ENCODE assay signal across 27 cellular contexts in genomic region chr9:90967171-90967570, GRCh38.
DNase-seq lines count a peak whose midpoint lies in the region; FAIRE-seq and TF ChIP-seq lines count a peak whose summit lies in the region.
"Had no signal": no experiment of that assay in that cellular context is flagged by ENCODE, and none has a peak within 500 bp of the region (broad histone marks: within the 10 kb centered on the region; RNA-seq: fewer than 3 reads in every experiment).

No MANE protein-coding gene starts in this region.

- H3K18ac ChIP-seq in H1 (ENCODE audit: extremely low read depth, low read length), result peak overlapping the region; percentile 34; the same call in 1 of the 2 replicates

- no peak overlapping the region for H3K4me3 Mint-ChIP-seq in neural crest cell
- H3K4me3 Mint-ChIP-seq: CD4-positive, alpha-beta memory T cell; natural killer cell; T-helper 17 cell had no signal

- H3K4me1 Mint-ChIP-seq in neural crest cell, result peaks cover 33% of the 10 kb centered on the region

- H3K4me2 ChIP-seq in H1 (ENCODE audit: insufficient read depth in 1 of 2, low read depth in 2 of 2, low read length in 2 of 2), result peak overlapping the region; percentile 4 to 12; a peak in 1 of 4 replicates

- no peaks in the 10 kb centered on the region for H3K79me2 ChIP-seq in H1 (ENCODE audit: control insufficient read depth in 1 of 2, insufficient read depth in 2 of 2, low read length in 2 of 2)
- H3K79me2 ChIP-seq: parathyroid adenoma had no signal

- intact Hi-C loops in ascending aorta (cut with DNase I), result loop anchor here (10.0 kb wide), 1 partner anchor 962 kb away; no protein-coding TSS in a partner anchor

- H3K4ac ChIP-seq in H1 (replicated peaks; ENCODE audit: insufficient read length, low read depth, low read length), result no peak overlapping the region

- H3K27ac ChIP-seq in HUES48 (ENCODE audit: low read depth, low read length) (peak overlapping the region; percentile 47), H1 (ENCODE audit: low read depth, low read length) (no peak overlapping the region), ascending aorta (peak overlapping the region in 1 of 2 donors; percentile 93)
- H3K27ac ChIP-seq: cardiac muscle cell, dorsolateral prefrontal cortex, left lung, parathyroid adenoma, SK-N-MC, stomach, upper lobe of left lung, VCaP had no signal

- POLR2A ChIA-PET in H1 (lab: Charles Lee; ENCODE audit: partially characterized antibody), result no interaction called here

- H4K20me1 ChIP-seq in H1 (replicated peaks in 1 of 2; ENCODE audit: control insufficient read depth in 1 of 2, insufficient read depth in 2 of 2, low read length in 2 of 2), result no peaks in the 10 kb centered on the region

- H3K56ac ChIP-seq in H1 (replicated peaks; ENCODE audit: insufficient read length, low read depth, low read length), result no peak overlapping the region

- no peaks in the 10 kb centered on the region for H3K79me1 ChIP-seq in H1 (ENCODE audit: low read depth, low read length)

- H3K9me3 Mint-ChIP-seq in neural crest cell, result no peaks in the 10 kb centered on the region
- H3K9me3 Mint-ChIP-seq: natural killer cell had no signal

- no peak overlapping the region for H4K91ac ChIP-seq in H1 (replicated peaks; ENCODE audit: insufficient read length, low read length)

- no peak for TF ChIP-seq POLR2A in H1 (IDR thresholded peaks at IDR 0.05; ENCODE audit: control extremely low read depth in 1 of 2, low read depth in 2 of 2, low read length in 2 of 2)

- H2BK120ac ChIP-seq in H1 (replicated peaks; ENCODE audit: low read depth, low read length), result no peak overlapping the region

- no peak overlapping the region for H3K23ac ChIP-seq in H1 (ENCODE audit: insufficient read length)

- WGBS in H1 (ENCODE audit: extremely low coverage in 1 of 2, insufficient coverage in 1 of 2, insufficient read length in 1 of 2, insufficient replicate concordance in 2 of 2, low coverage in 1 of 2, low lambda C conversion rate in 2 of 2, missing lambda C conversion rate in 1 of 2), 2 experiments, result 57% methylated on average over 7 of the region's 8 CpGs; no CpG with 5 or more reads in 1 of the 2 experiments

- H2BK15ac ChIP-seq in H1 (ENCODE audit: low read length), result no peak overlapping the region

- H2AK5ac ChIP-seq in H1 (ENCODE audit: low read depth, low read length), result no peak overlapping the region

- H3K27ac Mint-ChIP-seq in neural crest cell (ENCODE audit: unreplicated experiment), result peak overlapping the region; percentile 52
- H3K27ac Mint-ChIP-seq: CD4-positive, alpha-beta memory T cell; natural killer cell; T-helper 17 cell had no signal

- H2BK20ac ChIP-seq in H1 (ENCODE audit: low read length), result no peak overlapping the region

- H3K9me3 ChIP-seq in HUES48 (ENCODE audit: control insufficient read depth, insufficient read depth, low read length), result no peaks in the 10 kb centered on the region
- H3K9me3 ChIP-seq in H1 (ENCODE audit: insufficient read depth in 2 of 2, low read depth in 1 of 2, low read length in 1 of 2), result no peaks in the 10 kb centered on the region
- no peaks in the 10 kb centered on the region for H3K9me3 ChIP-seq in ascending aorta
- H3K9me3 ChIP-seq: left lung, stomach, upper lobe of left lung had no signal

- no peak for FAIRE-seq in H1 (lab: Jason Lieb, UNC)

- TF ChIP-seq EP300 in H1 (IDR thresholded peaks at IDR 0.05; ENCODE audit: borderline replicate concordance in 1 of 2, low read depth in 2 of 2, low read length in 2 of 2), result no peak

- H3K14ac ChIP-seq in H1 (ENCODE audit: insufficient read length), result no peak overlapping the region

- no peak overlapping the region for H2AFZ ChIP-seq in H1 (ENCODE audit: low read length)
- H2AFZ ChIP-seq: parathyroid adenoma had no signal

- no peak overlapping the region for H2BK5ac ChIP-seq in H1 (ENCODE audit: low read depth, low read length)

- H3K4me1 ChIP-seq in HUES48 (ENCODE audit: control insufficient read depth, insufficient read depth, low read length), result peaks cover 36% of the 10 kb centered on the region
- H3K4me1 ChIP-seq in H1 (replicated peaks in 1 of 4; ENCODE audit: control insufficient read depth in 3 of 4, insufficient read depth in 4 of 4, low read length in 3 of 4), result peaks cover 0 to 18% (median 10%) of the 10 kb centered on the region in 4 experiments; a peak in 6 of 7 replicates
- H3K4me1 ChIP-seq in ascending aorta, result peaks cover 4 to 13% of the 10 kb centered on the region in 2 donors
- H3K4me1 ChIP-seq: parathyroid adenoma, stomach had no signal

- H3K27me3 ChIP-seq in HUES48 (ENCODE audit: control insufficient read depth, insufficient read depth, low read length) (no peaks in the 10 kb centered on the region), H1 (replicated peaks in 1 of 4; ENCODE audit: control insufficient read depth in 3 of 4, extremely low read depth in 1 of 4, insufficient read depth in 3 of 4, low read length in 3 of 4) (no peaks in the 10 kb centered on the region), ascending aorta (no peaks in the 10 kb centered on the region)
- H3K27me3 ChIP-seq: cardiac muscle cell, upper lobe of left lung had no signal

- no peak overlapping the region for H3K9ac ChIP-seq in HUES48 (ENCODE audit: low read depth, low read length)
- H3K9ac ChIP-seq in H1 (replicated peaks in 1 of 4; ENCODE audit: extremely low read depth in 1 of 4, low read depth in 3 of 4, low read length in 3 of 4), result no peak overlapping the region
- H3K9ac ChIP-seq: parathyroid adenoma had no signal

- CTCF ChIA-PET in H1 (lab: Charles Lee; ENCODE audit: partially characterized antibody), result interaction anchor here (0.6 to 0.9 kb wide), 3 partner anchors 53 to 760 kb away, joined by 3 to 5 read pairs (median 3); no protein-coding TSS in a partner anchor

- no peaks in the 10 kb centered on the region for H3K36me3 Mint-ChIP-seq in neural crest cell (ENCODE audit: low read depth)
- H3K36me3 Mint-ChIP-seq: CD4-positive, alpha-beta memory T cell; natural killer cell had no signal

- no peak overlapping the region for H4K8ac ChIP-seq in H1 (ENCODE audit: extremely low read depth, insufficient read depth, low read length)

- no peak overlapping the region for H4K5ac ChIP-seq in H1 (ENCODE audit: insufficient read length, low read depth, low read length)

- H3K4me3 ChIP-seq in HUES48 (ENCODE audit: low read depth, low read length), result no peak overlapping the region
- H3K4me3 ChIP-seq in H1 (ENCODE audit: extremely low read depth in 1 of 4, insufficient read depth in 2 of 4, low read depth in 3 of 4, low read length in 4 of 4), result peak overlapping the region in 1 of 4 experiments; percentile 1; a peak in 1 of 8 replicates
- H3K4me3 ChIP-seq in ascending aorta, result no peak overlapping the region
- H3K4me3 ChIP-seq: cardiac muscle cell, dorsolateral prefrontal cortex, left lung, SK-N-MC, stomach, upper lobe of left lung had no signal

- H3K23me2 ChIP-seq in H1 (ENCODE audit: low read depth, low read length), result no peaks in the 10 kb centered on the region

- no peaks in the 10 kb centered on the region for H3K27me3 Mint-ChIP-seq in neural crest cell (ENCODE audit: low read depth)

- DNase-seq in ELF-1 (ENCODE audit: low read depth, low spot score) (peak; percentile 82), H1 (ENCODE audit: low read depth in 1 of 2, low spot score in 2 of 2) (no peak), neural crest cell (ENCODE audit: low read depth, low spot score) (no peak), ascending aorta (ENCODE audit: low spot score in 2 of 2) (no peak), DMS53 treated with DMSO at 0.1 percent for 48 hours (lab: John Stamatoyannopoulos, UW; ENCODE audit: unreplicated experiment) (no peak), activated gamma-delta T cell (lab: John Stamatoyannopoulos, UW) (no peak), NAMALWA (ENCODE audit: low spot score) (no peak)
- DNase-seq: activated CD8-positive, alpha-beta memory T cell treated with anti-CD3 and anti-CD28 coated beads, Interleukin-2, amount 50 U/mL, for 4 hours; activated naive CD4-positive, alpha-beta T cell; CD4-positive, alpha-beta memory T cell; dorsolateral prefrontal cortex; left lung; natural killer cell; NCI-H1105 treated with DMSO at 0.1 percent for 48 hours; NCI-H2029; NCI-H2227 treated with DMSO at 0.1 percent for 48 hours; NCI-H748 treated with DMSO at 0.1 percent for 48 hours; right cardiac atrium; RPMI8226; stomach; T-helper 17 cell; upper lobe of left lung had no signal

- TF ChIP-seq CTCF in H1 (IDR thresholded peaks at IDR 0.05; ENCODE audit: control extremely low read depth in 1 of 3, insufficient read depth in 1 of 3, low read depth in 1 of 3, low read length in 3 of 3) (no peak), neural crest cell (conservative IDR thresholded peaks at IDR 0.05) (no peak), ascending aorta (IDR thresholded peaks at IDR 0.05) (no peak)

- H2BK12ac ChIP-seq in H1 (ENCODE audit: low read depth, low read length), result peak overlapping the region; percentile 84; the same call in 1 of the 2 replicates

- no peak for TF ChIP-seq RAD21 in H1 (IDR thresholded peaks at IDR 0.05 in 1 of 2, conservative IDR thresholded peaks at IDR 0.05 in 1 of 2; ENCODE audit: low read depth in 2 of 2, low read length in 2 of 2)

- no peaks in the 10 kb centered on the region for H3K36me3 ChIP-seq in HUES48 (ENCODE audit: control insufficient read depth, insufficient read depth, low read length)
- H3K36me3 ChIP-seq in H1 (ENCODE audit: control insufficient read depth in 2 of 4, insufficient read depth in 4 of 4, low read length in 3 of 4), result no peaks in the 10 kb centered on the region
- no peaks in the 10 kb centered on the region for H3K36me3 ChIP-seq in ascending aorta
- H3K36me3 ChIP-seq: cardiac muscle cell, left lung, stomach, upper lobe of left lung had no signal

TF ChIP-seq in H1, 55 proteins besides CTCF, POLR2A, EP300 and RAD21:
- TF ChIP-seq HDAC2 (IDR thresholded peaks at IDR 0.05; ENCODE audit: borderline replicate concordance in 1 of 2, low read depth in 2 of 2, low read length in 2 of 2) (no peak), KDM5A (IDR thresholded peaks at IDR 0.05; ENCODE audit: low read length) (no peak), CTBP2 (IDR thresholded peaks at IDR 0.05; ENCODE audit: borderline replicate concordance, insufficient read depth, insufficient read length, low read length) (no peak), NRF1 (IDR thresholded peaks at IDR 0.05; ENCODE audit: low read depth, low read length) (no peak), CBX8 (IDR thresholded peaks at IDR 0.05; ENCODE audit: borderline replicate concordance, low read depth, low read length) (no peak)
